Comparison of ENCODE assay signal across 1 cellular context in genomic region chr4:39037491-39037825, GRCh38.
TF ChIP-seq lines count a peak whose summit lies in the region.

No MANE protein-coding gene starts in this region.

TF ChIP-seq in IMR-90, 13 proteins besides CTCF, POLR2A, EP300 and RAD21 (continued from another document):
- TF ChIP-seq BHLHE40 (IDR thresholded peaks at IDR 0.05; ENCODE audit: low read depth, low read length) = no peak
- TF ChIP-seq SMC3 (IDR thresholded peaks at IDR 0.05; ENCODE audit: low read depth, low read length) = no peak
- no peak for TF ChIP-seq FOS (IDR thresholded peaks at IDR 0.05; ENCODE audit: low read depth, low read length)
